ENCODE assay signal across 11 cellular contexts in genomic region chr19:17560205-17560595, GRCh38. TPM values are rescaled to one million over a fixed set of nuclear protein-coding genes. Genes with fewer than 3 reads are reported as not detected.
DNase-seq lines count a peak whose midpoint lies in the region; ATAC-seq and TF ChIP-seq lines count a peak whose summit lies in the region.
"Had no signal": no experiment of that assay in that cellular context is flagged by ENCODE, and none has a peak within 500 bp of the region (broad histone marks: within the 10 kb centered on the region; RNA-seq: fewer than 3 reads in every experiment).

No MANE protein-coding gene starts in this region.

- TF ChIP-seq CTCF in fibroblast of villous mesenchyme (IDR thresholded peaks at IDR 0.05; ENCODE audit: insufficient read depth, low read depth, low read length) (no peak), tibial nerve (IDR thresholded peaks at IDR 0.05) (no peak)

- no peak for ATAC-seq in HG02870 (IDR thresholded peaks at IDR 0.05; ENCODE audit: unreplicated experiment)
- ATAC-seq: mucosa of descending colon had no signal

- TF ChIP-seq EP300 in tibial nerve (IDR thresholded peaks at IDR 0.05): no peak

- H3K4me1 ChIP-seq in tibial nerve: peaks cover 0 to 26% (median 10%) of the 10 kb centered on the region in 4 donors

- DNase-seq in EH (ENCODE audit: low read depth) (peak; percentile 79), T1000 (lab: John Stamatoyannopoulos, UW) (peak; percentile 75), fibroblast of villous mesenchyme (ENCODE audit: low read depth) (peak; percentile 98), pulmonary artery endothelial cell (ENCODE audit: low read depth, low spot score) (peak; percentile 55), tibial nerve (ENCODE audit: low spot score in 2 of 2) (no peak), DMS 273 (lab: John Stamatoyannopoulos, UW; ENCODE audit: unreplicated experiment) (no peak), NCI-H1105 treated with DMSO at 0.1 percent for 48 hours (lab: John Stamatoyannopoulos, UW) (no peak)
- DNase-seq: activated gamma-delta T cell treated with Interleukin-2 at 50 U/mL for 16 hours, NCI-H526 had no signal

- peak overlapping the region in 1 of 4 donors; percentile 38 for H3K27ac ChIP-seq in tibial nerve

- no peaks in the 10 kb centered on the region for H3K9me3 ChIP-seq in tibial nerve
- H3K9me3 ChIP-seq: mucosa of descending colon had no signal

- no peak for TF ChIP-seq POLR2A in tibial nerve (IDR thresholded peaks at IDR 0.05)

- peaks cover 0 to 77% (median 11%) of the 10 kb centered on the region in 3 donors for H3K36me3 ChIP-seq in tibial nerve

- 78 to 84% methylated on average over 14 of the region's 14 CpGs for WGBS in tibial nerve, 2 donors

- H3K4me3 ChIP-seq in fibroblast of villous mesenchyme (ENCODE audit: low read depth, low read length) (no peak overlapping the region), tibial nerve (no peak overlapping the region)
- H3K4me3 ChIP-seq: mucosa of descending colon had no signal

- H3K27me3 ChIP-seq in tibial nerve: no peaks in the 10 kb centered on the region

RNA-seq across cellular contexts. Expression of gene COLGALT1, which starts 4.8 kb away (rescaled TPM):
- total RNA-seq in fibroblast of villous mesenchyme (103 and 119 TPM in 2 replicates), pulmonary artery endothelial cell (107 and 142 TPM in 2 replicates), tibial nerve (100 to 1,000 TPM in 1 of 4 donors, 10 to 100 TPM in 3; 74.5 to 141 (median 88.2) TPM)

RNA-seq across cellular contexts. Expression of gene PGLS, which starts 48.8 kb away (rescaled TPM):
- 41.5 and 75.4 TPM in 2 replicates for total RNA-seq in fibroblast of villous mesenchyme
- 44.6 and 45.2 TPM in 2 replicates for total RNA-seq in pulmonary artery endothelial cell
- 10 to 100 TPM; 82.2 to 96.7 (median 92.2) TPM for total RNA-seq in tibial nerve

Comparison
In these comparisons a context has a peak if more than half of its experiments do, and no peak if none do; other contexts are left out.
1. DNase-seq: peak in EH (single experiment), T1000 (single experiment), fibroblast of villous mesenchyme (single experiment) and pulmonary artery endothelial cell (single experiment); none in tibial nerve (0 of 2), DMS 273 (single experiment) and NCI-H1105 treated with DMSO at 0.1 percent for 48 hours (single experiment).